Comparison of ENCODE assay signal across 1 cellular context in the genomic region with DNA sequence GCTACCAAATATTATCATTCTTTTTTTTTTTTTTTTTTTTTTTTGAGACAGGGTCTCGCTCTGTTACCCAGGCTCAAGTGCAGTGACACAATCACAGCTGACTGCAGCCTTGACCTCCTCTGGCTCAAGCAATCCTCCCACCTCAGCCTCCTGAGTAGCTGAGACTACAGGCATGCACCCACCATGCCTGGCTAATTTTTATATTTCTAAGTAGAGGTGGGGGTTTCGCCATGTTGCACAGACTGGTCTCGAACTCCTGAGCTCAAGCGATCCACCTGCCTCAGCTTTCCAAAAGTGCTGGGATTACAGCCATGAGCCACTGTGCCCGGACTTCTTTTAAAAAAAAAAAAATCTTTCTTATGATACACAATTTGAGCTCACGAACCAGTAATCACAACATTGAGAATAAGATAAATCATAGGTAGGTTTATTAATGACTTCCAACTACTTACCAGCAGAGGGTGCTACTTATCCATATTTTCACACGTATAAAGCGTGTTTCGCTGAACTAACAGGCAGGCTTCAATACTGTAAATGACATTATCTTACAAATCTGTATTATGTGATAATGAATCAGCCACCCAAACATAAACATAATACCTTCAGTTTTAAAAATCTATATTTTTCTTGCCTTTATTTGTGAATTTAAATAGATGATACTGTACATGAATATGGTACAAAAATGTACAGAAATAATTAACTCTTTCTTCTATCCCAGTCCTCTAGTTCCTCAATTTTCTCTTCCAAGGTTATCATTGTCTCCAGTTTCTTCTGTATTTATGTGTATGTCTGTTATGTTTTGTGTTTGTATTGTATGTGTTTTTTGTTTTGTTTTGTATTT.
TF ChIP-seq lines count a peak whose summit lies in the region.

No MANE protein-coding gene starts in this region.

TF ChIP-seq in HepG2, 621 proteins besides CTCF, POLR2A, EP300 and RAD21 (continued from another document):
- TF ChIP-seq, protein P1, sequence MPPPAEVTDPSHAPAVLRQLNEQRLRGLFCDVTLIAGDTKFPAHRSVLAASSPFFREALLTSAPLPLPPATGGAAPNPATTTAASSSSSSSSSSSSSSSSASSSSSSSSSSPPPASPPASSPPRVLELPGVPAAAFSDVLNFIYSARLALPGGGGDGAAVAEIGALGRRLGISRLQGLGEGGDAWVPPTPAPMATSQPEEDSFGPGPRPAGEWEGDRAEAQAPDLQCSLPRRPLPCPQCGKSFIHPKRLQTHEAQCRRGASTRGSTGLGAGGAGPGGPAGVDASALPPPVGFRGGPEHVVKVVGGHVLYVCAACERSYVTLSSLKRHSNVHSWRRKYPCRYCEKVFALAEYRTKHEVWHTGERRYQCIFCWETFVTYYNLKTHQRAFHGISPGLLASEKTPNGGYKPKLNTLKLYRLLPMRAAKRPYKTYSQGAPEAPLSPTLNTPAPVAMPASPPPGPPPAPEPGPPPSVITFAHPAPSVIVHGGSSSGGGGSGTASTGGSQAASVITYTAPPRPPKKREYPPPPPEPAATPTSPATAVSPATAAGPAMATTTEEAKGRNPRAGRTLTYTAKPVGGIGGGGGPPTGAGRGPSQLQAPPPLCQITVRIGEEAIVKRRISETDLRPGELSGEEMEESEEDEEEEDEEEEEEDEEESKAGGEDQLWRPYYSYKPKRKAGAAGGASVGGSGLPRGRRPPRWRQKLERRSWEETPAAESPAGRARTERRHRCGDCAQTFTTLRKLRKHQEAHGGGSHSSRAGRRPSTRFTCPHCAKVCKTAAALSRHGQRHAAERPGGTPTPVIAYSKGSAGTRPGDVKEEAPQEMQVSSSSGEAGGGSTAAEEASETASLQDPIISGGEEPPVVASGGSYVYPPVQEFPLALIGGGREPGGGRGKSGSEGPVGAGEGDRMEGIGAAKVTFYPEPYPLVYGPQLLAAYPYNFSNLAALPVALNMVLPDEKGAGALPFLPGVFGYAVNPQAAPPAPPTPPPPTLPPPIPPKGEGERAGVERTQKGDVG (CRISPR knock-in tag; IDR thresholded peaks at IDR 0.05; ENCODE audit: borderline replicate concordance), result no peak
- no peak for TF ChIP-seq ZNF567 (CRISPR knock-in tag; IDR thresholded peaks at IDR 0.05; ENCODE audit: borderline replicate concordance)
- no peak for TF ChIP-seq ZNF350 (CRISPR knock-in tag; IDR thresholded peaks at IDR 0.05; ENCODE audit: borderline replicate concordance, low read depth)
- TF ChIP-seq SMC3 (IDR thresholded peaks at IDR 0.05; ENCODE audit: low read length), result peak; percentile 65
- TF ChIP-seq GABPB1 (CRISPR knock-in tag; IDR thresholded peaks at IDR 0.05), result no peak
- TF ChIP-seq ZNF83 (CRISPR knock-in tag; IDR thresholded peaks at IDR 0.05; ENCODE audit: borderline replicate concordance), result no peak
- peak; percentile 55; the same call in 1 of the 2 replicates for TF ChIP-seq ARID3A (IDR thresholded peaks at IDR 0.05; ENCODE audit: low read depth, low read length)
- no peak for TF ChIP-seq SMARCC2 (IDR thresholded peaks at IDR 0.05)
- no peak for TF ChIP-seq KLF13 (CRISPR knock-in tag; IDR thresholded peaks at IDR 0.05)
- no peak for TF ChIP-seq ZNF138 (CRISPR knock-in tag; IDR thresholded peaks at IDR 0.05; ENCODE audit: low read depth)
- TF ChIP-seq HNF4G (IDR thresholded peaks at IDR 0.05; ENCODE audit: borderline replicate concordance, low read depth, low read length), result no peak
- TF ChIP-seq HNF4G (CRISPR knock-in tag; IDR thresholded peaks at IDR 0.05; ENCODE audit: borderline replicate concordance, low read depth), result no peak
- no peak for TF ChIP-seq MXD4 (CRISPR knock-in tag; IDR thresholded peaks at IDR 0.05)
- TF ChIP-seq ZNF329 (CRISPR knock-in tag; IDR thresholded peaks at IDR 0.05; ENCODE audit: low read depth), result no peak
- TF ChIP-seq, protein P2, sequence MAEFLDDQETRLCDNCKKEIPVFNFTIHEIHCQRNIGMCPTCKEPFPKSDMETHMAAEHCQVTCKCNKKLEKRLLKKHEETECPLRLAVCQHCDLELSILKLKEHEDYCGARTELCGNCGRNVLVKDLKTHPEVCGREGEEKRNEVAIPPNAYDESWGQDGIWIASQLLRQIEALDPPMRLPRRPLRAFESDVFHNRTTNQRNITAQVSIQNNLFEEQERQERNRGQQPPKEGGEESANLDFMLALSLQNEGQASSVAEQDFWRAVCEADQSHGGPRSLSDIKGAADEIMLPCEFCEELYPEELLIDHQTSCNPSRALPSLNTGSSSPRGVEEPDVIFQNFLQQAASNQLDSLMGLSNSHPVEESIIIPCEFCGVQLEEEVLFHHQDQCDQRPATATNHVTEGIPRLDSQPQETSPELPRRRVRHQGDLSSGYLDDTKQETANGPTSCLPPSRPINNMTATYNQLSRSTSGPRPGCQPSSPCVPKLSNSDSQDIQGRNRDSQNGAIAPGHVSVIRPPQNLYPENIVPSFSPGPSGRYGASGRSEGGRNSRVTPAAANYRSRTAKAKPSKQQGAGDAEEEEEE (CRISPR knock-in tag; IDR thresholded peaks at IDR 0.05; ENCODE audit: borderline replicate concordance), result no peak
- TF ChIP-seq HMG20A (CRISPR knock-in tag; IDR thresholded peaks at IDR 0.05; ENCODE audit: borderline replicate concordance), result no peak
- TF ChIP-seq ZNF577 (CRISPR knock-in tag; IDR thresholded peaks at IDR 0.05; ENCODE audit: borderline replicate concordance, low read depth), result no peak
- no peak for TF ChIP-seq TBX3 (IDR thresholded peaks at IDR 0.05; ENCODE audit: borderline replicate concordance)
- no peak for TF ChIP-seq BCL3 (CRISPR knock-in tag; IDR thresholded peaks at IDR 0.05)
- TF ChIP-seq ZNF12 (CRISPR knock-in tag; IDR thresholded peaks at IDR 0.05), result peak; percentile 99
- TF ChIP-seq, protein P3, sequence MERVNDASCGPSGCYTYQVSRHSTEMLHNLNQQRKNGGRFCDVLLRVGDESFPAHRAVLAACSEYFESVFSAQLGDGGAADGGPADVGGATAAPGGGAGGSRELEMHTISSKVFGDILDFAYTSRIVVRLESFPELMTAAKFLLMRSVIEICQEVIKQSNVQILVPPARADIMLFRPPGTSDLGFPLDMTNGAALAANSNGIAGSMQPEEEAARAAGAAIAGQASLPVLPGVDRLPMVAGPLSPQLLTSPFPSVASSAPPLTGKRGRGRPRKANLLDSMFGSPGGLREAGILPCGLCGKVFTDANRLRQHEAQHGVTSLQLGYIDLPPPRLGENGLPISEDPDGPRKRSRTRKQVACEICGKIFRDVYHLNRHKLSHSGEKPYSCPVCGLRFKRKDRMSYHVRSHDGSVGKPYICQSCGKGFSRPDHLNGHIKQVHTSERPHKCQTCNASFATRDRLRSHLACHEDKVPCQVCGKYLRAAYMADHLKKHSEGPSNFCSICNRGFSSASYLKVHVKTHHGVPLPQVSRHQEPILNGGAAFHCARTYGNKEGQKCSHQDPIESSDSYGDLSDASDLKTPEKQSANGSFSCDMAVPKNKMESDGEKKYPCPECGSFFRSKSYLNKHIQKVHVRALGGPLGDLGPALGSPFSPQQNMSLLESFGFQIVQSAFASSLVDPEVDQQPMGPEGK (CRISPR knock-in tag; IDR thresholded peaks at IDR 0.05), result no peak
- TF ChIP-seq, protein P4, sequence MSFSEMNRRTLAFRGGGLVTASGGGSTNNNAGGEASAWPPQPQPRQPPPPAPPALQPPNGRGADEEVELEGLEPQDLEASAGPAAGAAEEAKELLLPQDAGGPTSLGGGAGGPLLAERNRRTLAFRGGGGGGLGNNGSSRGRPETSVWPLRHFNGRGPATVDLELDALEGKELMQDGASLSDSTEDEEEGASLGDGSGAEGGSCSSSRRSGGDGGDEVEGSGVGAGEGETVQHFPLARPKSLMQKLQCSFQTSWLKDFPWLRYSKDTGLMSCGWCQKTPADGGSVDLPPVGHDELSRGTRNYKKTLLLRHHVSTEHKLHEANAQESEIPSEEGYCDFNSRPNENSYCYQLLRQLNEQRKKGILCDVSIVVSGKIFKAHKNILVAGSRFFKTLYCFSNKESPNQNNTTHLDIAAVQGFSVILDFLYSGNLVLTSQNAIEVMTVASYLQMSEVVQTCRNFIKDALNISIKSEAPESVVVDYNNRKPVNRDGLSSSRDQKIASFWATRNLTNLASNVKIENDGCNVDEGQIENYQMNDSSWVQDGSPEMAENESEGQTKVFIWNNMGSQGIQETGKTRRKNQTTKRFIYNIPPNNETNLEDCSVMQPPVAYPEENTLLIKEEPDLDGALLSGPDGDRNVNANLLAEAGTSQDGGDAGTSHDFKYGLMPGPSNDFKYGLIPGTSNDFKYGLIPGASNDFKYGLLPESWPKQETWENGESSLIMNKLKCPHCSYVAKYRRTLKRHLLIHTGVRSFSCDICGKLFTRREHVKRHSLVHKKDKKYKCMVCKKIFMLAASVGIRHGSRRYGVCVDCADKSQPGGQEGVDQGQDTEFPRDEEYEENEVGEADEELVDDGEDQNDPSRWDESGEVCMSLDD (CRISPR knock-in tag; IDR thresholded peaks at IDR 0.05; ENCODE audit: borderline replicate concordance), result no peak
TF ChIP-seq in HepG2: peak in this region for 5.
